Comparison of ENCODE assay signal across 8 cellular contexts in the genomic region with DNA sequence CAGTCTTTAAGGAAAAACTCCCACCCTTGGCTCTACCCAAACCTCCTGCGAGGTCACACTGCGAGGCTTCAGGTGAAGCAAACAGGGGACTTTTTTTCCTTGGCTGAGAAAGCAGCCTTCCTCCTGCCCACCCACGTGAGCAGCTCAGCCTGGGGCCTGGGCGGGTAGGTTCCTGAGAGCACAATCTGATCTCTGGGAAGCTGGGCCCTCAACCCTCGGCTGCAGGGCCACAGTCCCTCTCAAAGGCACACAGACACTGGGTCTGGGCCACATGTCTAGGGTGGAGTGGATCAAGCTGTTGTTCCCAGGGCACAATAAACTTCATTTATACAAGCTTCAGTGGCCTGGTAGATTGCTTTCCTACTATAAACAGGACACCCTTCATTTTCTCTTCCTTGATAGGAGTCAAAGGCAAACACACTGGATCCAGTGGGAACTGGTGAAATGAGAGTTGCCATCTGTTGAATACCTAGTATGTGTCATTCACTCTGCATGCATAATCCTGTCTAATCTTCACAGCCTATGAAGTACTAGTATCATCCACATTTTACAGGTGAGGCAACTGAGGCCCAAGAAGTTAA. TPM values are rescaled to one million over a fixed set of nuclear protein-coding genes. Genes with fewer than 3 reads are reported as not detected.
DNase-seq lines count a peak whose midpoint lies in the region; ATAC-seq, FAIRE-seq and TF ChIP-seq lines count a peak whose summit lies in the region.

No MANE protein-coding gene starts in this region.

- no peak overlapping the region for H2AFZ ChIP-seq in GM23338

- H3K4me2 ChIP-seq in A549 (peak overlapping the region; percentile 99), GM23338 (no peak overlapping the region)

- no peak overlapping the region for H3K4me3 ChIP-seq in A549
- no peak overlapping the region for H3K4me3 ChIP-seq in HEK293 (ENCODE audit: low read depth, low read length)
- no peak overlapping the region for H3K4me3 ChIP-seq in lower leg skin (ENCODE audit: low read depth, poor library complexity, severe bottlenecking)
- peak overlapping the region in 1 of 4 donors; percentile 27 for H3K4me3 ChIP-seq in transverse colon
- no peak overlapping the region for H3K4me3 ChIP-seq in GM23338

- DNase-seq in A549 (ENCODE audit: low read depth in 1 of 2, low spot score in 1 of 2) (no peak), lower leg skin (ENCODE audit: low spot score in 2 of 2) (peak; percentile 72 to 94), transverse colon (peak; percentile 77), GM23338 (ENCODE audit: low spot score) (no peak), GM13976 (ENCODE audit: low spot score) (no peak), NAMALWA (ENCODE audit: low spot score) (no peak)

- H3F3A ChIP-seq in GM23338 (replicated peaks; ENCODE audit: low read depth): 0 out of 2 replicates have a peak, but pooled peaks cover 4% of the 10 kb centered on the region

- 74% methylated on average over 5 of the region's 5 CpGs for WGBS in A549 (ENCODE audit: missing lambda C conversion rate)
- 5 to 11% methylated on average over 5 of the region's 5 CpGs for WGBS in lower leg skin, 2 donors
- 22% methylated on average over 5 of the region's 5 CpGs; no CpG with 5 or more reads in 1 of the 2 donors for WGBS in transverse colon (ENCODE audit: low coverage in 1 of 2), 2 donors

- peaks cover 24% of the 10 kb centered on the region for H3K27me3 Mint-ChIP-seq in GM23338 (ENCODE audit: insufficient read depth, low read depth, poor library complexity)

- no peaks in the 10 kb centered on the region for H3K27me3 ChIP-seq in transverse colon
- H3K27me3 ChIP-seq in GM23338 (ENCODE audit: insufficient read depth): peaks cover 16% of the 10 kb centered on the region

- in situ Hi-C loops in transverse colon (cut with MboI; ENCODE audit: low pct_ligation_motif_present in 1 of 4, low pct_unique_long_range_greater_than_20kb in 1 of 4, low sequenced_read_pairs in 3 of 4) (no loop called here), GM13976 (cut with MboI; ENCODE audit: low sequenced_read_pairs, unreplicated experiment) (no loop called here)

- H3K4me1 ChIP-seq in A549: peaks cover 82% of the 10 kb centered on the region
- peaks cover 18% of the 10 kb centered on the region for H3K4me1 ChIP-seq in HEK293 (ENCODE audit: control insufficient read depth, insufficient read depth, low read length)
- H3K4me1 ChIP-seq in transverse colon: peaks cover 78 to 90% (median 83%) of the 10 kb centered on the region in 4 donors
- peaks cover 15% of the 10 kb centered on the region for H3K4me1 ChIP-seq in GM23338 (ENCODE audit: insufficient read depth)

- peaks cover 11% of the 10 kb centered on the region for H4K20me1 ChIP-seq in GM23338 (replicated peaks; ENCODE audit: insufficient read depth)

- H3K27ac ChIP-seq in A549 (peak overlapping the region; percentile 65 to 99), HEK293 (ENCODE audit: extremely low read depth, low read depth, low read length) (no peak overlapping the region), angular gyrus (ENCODE audit: low read depth, low read length) (peak overlapping the region; percentile 42), transverse colon (peak overlapping the region; percentile 99 to 100 (median 100)), GM23338 (ENCODE audit: low read depth) (no peak overlapping the region)

- H3K27ac Mint-ChIP-seq in GM23338: no peak overlapping the region

- ATAC-seq in A549: no peak
- no peak for ATAC-seq in GM23338

- no peak for FAIRE-seq in A549 (lab: Jason Lieb, UNC)

- H3K9me3 ChIP-seq in A549: no peaks in the 10 kb centered on the region
- H3K9me3 ChIP-seq in HEK293 (ENCODE audit: control insufficient read depth, insufficient read depth, low read depth, low read length): no peaks in the 10 kb centered on the region
- H3K9me3 ChIP-seq in transverse colon: no peaks in the 10 kb centered on the region

- H3K9me3 Mint-ChIP-seq in GM23338: no peaks in the 10 kb centered on the region; the same call in 2 of the 3 replicates

- H3K9me2 ChIP-seq in GM23338 (ENCODE audit: insufficient read depth): 0 out of 2 replicates have a peak, but pooled peaks cover 5% of the 10 kb centered on the region

- TF ChIP-seq EP300 in A549 (IDR thresholded peaks at IDR 0.05) (no peak), transverse colon (IDR thresholded peaks at IDR 0.05; ENCODE audit: low read depth) (no peak)

- TF ChIP-seq POLR2A in A549 (IDR thresholded peaks at IDR 0.05; ENCODE audit: low read length): no peak
- TF ChIP-seq POLR2A in lower leg skin (IDR thresholded peaks at IDR 0.05): no peak
- TF ChIP-seq POLR2A in transverse colon (IDR thresholded peaks at IDR 0.05): peak; percentile 79

- H3K79me2 ChIP-seq in GM23338 (replicated peaks; ENCODE audit: insufficient read depth): peaks cover 47% of the 10 kb centered on the region

- TF ChIP-seq RAD21 in A549 (conservative IDR thresholded peaks at IDR 0.05 in 1 of 2, IDR thresholded peaks at IDR 0.05 in 1 of 2): no peak

- no peaks in the 10 kb centered on the region; the same call in 2 of the 3 replicates for H3K36me3 Mint-ChIP-seq in GM23338 (ENCODE audit: low read depth)

- H3K36me3 ChIP-seq in HEK293 (ENCODE audit: control insufficient read depth in 2 of 2, insufficient read depth in 1 of 2, low read length in 2 of 2) (peaks cover 0 to 3% of the 10 kb centered on the region in 2 experiments; a peak in 1 of 3 replicates), transverse colon (no peaks in the 10 kb centered on the region), GM23338 (ENCODE audit: insufficient read depth) (no peaks in the 10 kb centered on the region)

- H3K4me1 Mint-ChIP-seq in GM23338: peaks cover 59% of the 10 kb centered on the region

- TF ChIP-seq CTCF in A549 (IDR thresholded peaks at IDR 0.05) (no peak), HEK293 (tag by site-specific recombination; IDR thresholded peaks at IDR 0.05) (no peak), lower leg skin (IDR thresholded peaks at IDR 0.05) (no peak), transverse colon (IDR thresholded peaks at IDR 0.05) (no peak), GM23338 (conservative IDR thresholded peaks at IDR 0.05; ENCODE audit: low read depth in 2 of 2) (no peak), GM13976 (IDR thresholded peaks at IDR 0.05; ENCODE audit: borderline replicate concordance, control extremely low read depth, extremely low read depth, insufficient read depth, missing control alignments) (no peak)

- POLR2A ChIA-PET in A549 (lab: Yijun Ruan, JAX) (interaction anchor here (0.8 kb wide), 1 partner anchor 40 kb away, joined by 3 read pairs; no protein-coding TSS in a partner anchor), HEK293 (lab: Yijun Ruan, JAX) (no interaction called here)

- intact Hi-C loops in lower leg skin (cut with DNase I; ENCODE audit: low total_unique reads): no loop called here
- intact Hi-C loops in transverse colon (cut with DNase I; ENCODE audit: low total_unique reads): loop anchor here (2.0 kb wide), 2 partner anchors 31 to 35 kb away; no protein-coding TSS in a partner anchor

- CTCF ChIA-PET in A549 (lab: Yijun Ruan, JAX) (interaction anchor here (1.1 to 12.5 kb wide), 3 partner anchors 11 to 27 kb away, joined by 3 to 210 read pairs (median 117); no protein-coding TSS in a partner anchor), HEK293 (lab: Yijun Ruan, JAX) (interaction anchor here (0.6 to 1.2 kb wide), 2 partner anchors 9 to 27 kb away, joined by 3 read pairs; no protein-coding TSS in a partner anchor)

- no peak overlapping the region for H3K4me3 Mint-ChIP-seq in GM23338

TF ChIP-seq in A549, 52 proteins besides CTCF, POLR2A, EP300 and RAD21:
- TF ChIP-seq EHF (CRISPR knock-in tag; IDR thresholded peaks at IDR 0.05): no peak
- no peak for TF ChIP-seq JUNB (IDR thresholded peaks at IDR 0.05)
- TF ChIP-seq MAZ (IDR thresholded peaks at IDR 0.05; ENCODE audit: borderline replicate concordance, low read depth, low read length): no peak
- TF ChIP-seq ESRRA (IDR thresholded peaks at IDR 0.05; ENCODE audit: borderline replicate concordance, low read length): no peak
- no peak for TF ChIP-seq KDM1A (IDR thresholded peaks at IDR 0.05; ENCODE audit: low read depth)
- TF ChIP-seq NR3C1 (IDR thresholded peaks at IDR 0.05): no peak
- TF ChIP-seq CHD4 (IDR thresholded peaks at IDR 0.05; ENCODE audit: borderline replicate concordance): no peak

TF ChIP-seq in HEK293, 187 proteins besides CTCF, POLR2A, EP300 and RAD21 (continues in another document):
- TF ChIP-seq ZNF121 (tag by site-specific recombination; IDR thresholded peaks at IDR 0.05) (no peak), ZNF302 (tag by site-specific recombination; IDR thresholded peaks at IDR 0.05; ENCODE audit: low read depth) (no peak), ZNF239 (tag by site-specific recombination; IDR thresholded peaks at IDR 0.05) (no peak)
- TF ChIP-seq, protein P1, sequence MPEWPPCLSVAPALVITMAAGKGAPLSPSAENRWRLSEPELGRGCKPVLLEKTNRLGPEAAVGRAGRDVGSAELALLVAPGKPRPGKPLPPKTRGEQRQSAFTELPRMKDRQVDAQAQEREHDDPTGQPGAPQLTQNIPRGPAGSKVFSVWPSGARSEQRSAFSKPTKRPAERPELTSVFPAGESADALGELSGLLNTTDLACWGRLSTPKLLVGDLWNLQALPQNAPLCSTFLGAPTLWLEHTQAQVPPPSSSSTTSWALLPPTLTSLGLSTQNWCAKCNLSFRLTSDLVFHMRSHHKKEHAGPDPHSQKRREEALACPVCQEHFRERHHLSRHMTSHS (tag by site-specific recombination; IDR thresholded peaks at IDR 0.05): no peak

TF ChIP-seq in GM23338, 12 proteins besides CTCF, POLR2A, EP300 and RAD21:
- TF ChIP-seq, protein P2, sequence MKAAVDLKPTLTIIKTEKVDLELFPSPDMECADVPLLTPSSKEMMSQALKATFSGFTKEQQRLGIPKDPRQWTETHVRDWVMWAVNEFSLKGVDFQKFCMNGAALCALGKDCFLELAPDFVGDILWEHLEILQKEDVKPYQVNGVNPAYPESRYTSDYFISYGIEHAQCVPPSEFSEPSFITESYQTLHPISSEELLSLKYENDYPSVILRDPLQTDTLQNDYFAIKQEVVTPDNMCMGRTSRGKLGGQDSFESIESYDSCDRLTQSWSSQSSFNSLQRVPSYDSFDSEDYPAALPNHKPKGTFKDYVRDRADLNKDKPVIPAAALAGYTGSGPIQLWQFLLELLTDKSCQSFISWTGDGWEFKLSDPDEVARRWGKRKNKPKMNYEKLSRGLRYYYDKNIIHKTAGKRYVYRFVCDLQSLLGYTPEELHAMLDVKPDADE (IDR thresholded peaks at IDR 0.05): no peak
TF ChIP-seq in GM23338: peak in this region for 0.

RNA-seq across cellular contexts. Expression of a gene that starts 41.3 kb away (rescaled TPM):
- polyA plus RNA-seq in A549 (2011; rRNA removed) (20.8 and 21.2 TPM in 2 replicates), A549 (2017; fragmentation: RNase III; extraction: RNeasy Plus Mini Kit Qiagen cat#74134 plus additional on column Dnase treatment) (43.4 to 49.8 TPM (median 47.3 TPM) in 3 replicates), GM23338 (2016; fragmentation: Nextera tagmentation; extraction: Ambion mirVana) (18.2 and 19.6 TPM in 2 replicates)
- polyA plus RNA-seq in A549 (2012; cell fraction: cytosol; rRNA removed): 25.0 and 27.8 TPM in 2 replicates
- 28.3 and 29.6 TPM in 2 replicates for polyA plus RNA-seq in A549 (2012; cell fraction: nucleus; rRNA removed)
- 6.2 and 10.5 TPM in 2 replicates for polyA minus RNA-seq in A549 (2011; rRNA and poly(A)+ RNA removed)
- total RNA-seq in lower leg skin (1 to 10 TPM; 4.6 to 8.5 (median 6.6) TPM), transverse colon (10 to 100 TPM; 12.7 to 22.1 (median 12.7) TPM)
- 32.9 and 35.6 TPM in 2 replicates for total RNA-seq in GM23338 (2014; rRNA removed; shearing (Covaris generic))

Comparison
In these comparisons a context has a peak if more than half of its experiments do, and no peak if none do; other contexts are left out.
1. DNase-seq: peak in lower leg skin (2 of 2) and transverse colon (single experiment); none in A549 (0 of 2), GM23338 (single experiment), GM13976 (single experiment) and NAMALWA (single experiment).
2. H3K27ac ChIP-seq: peak in A549 (2 of 2), angular gyrus (single experiment) and transverse colon (4 of 4); none in HEK293 (single experiment) and GM23338 (single experiment).